In the genomic region with DNA sequence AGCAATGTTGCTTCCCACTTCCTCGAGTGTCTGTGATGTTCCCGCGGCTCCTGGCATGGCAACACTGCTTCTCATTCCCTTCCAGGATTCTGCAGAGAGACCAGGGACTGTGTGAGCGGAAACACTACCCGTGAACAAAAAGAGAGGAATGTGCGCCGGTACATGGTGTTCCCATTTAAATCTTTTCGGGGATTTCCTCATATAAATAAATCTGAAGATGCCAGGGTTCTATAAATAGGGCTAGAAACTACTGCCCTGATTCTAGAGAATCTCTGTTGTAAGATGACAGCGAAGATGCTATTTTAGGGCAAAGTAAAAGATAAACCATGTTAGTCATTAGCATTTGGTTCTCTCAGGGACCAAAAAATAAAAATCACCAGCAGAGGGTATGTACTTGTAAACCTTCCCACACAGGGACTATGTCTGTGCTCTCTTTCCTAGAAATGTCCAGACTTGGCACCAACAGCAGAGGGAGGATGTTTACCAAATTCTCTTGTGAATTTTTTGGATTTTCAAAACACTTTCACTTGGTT, we compare ENCODE assay signal across 12 cellular contexts.
A peak's percentile ranks its signal among the peaks of the same experiment; 100 is the strongest.
DNase-seq lines count a peak whose midpoint lies in the region; ATAC-seq and TF ChIP-seq lines count a peak whose summit lies in the region.
"Had no signal": no experiment of that assay in that cellular context is flagged by ENCODE, and none has a peak within 500 bp of the region (broad histone marks: within the 10 kb centered on the region; RNA-seq: fewer than 3 reads in every experiment).

No MANE protein-coding gene starts in this region.

- ATAC-seq in upper lobe of right lung: peak; percentile 42
- no peak for ATAC-seq in HG02642 (IDR thresholded peaks at IDR 0.05; ENCODE audit: poor library complexity, unreplicated experiment)
- ATAC-seq: activated naive CD8-positive, alpha-beta T cell treated with anti-CD3 and anti-CD28 coated beads, Interleukin-2, amount 50 U/mL, for 24 hours had no signal

- H3K9ac ChIP-seq in MM.1S (ENCODE audit: low read length): peak overlapping the region; percentile 45

- H3K36me3 ChIP-seq in MM.1S (replicated peaks; ENCODE audit: insufficient read depth, low read length) (no peaks in the 10 kb centered on the region), muscle layer of duodenum (ENCODE audit: control insufficient read depth in 1 of 2, insufficient read depth in 2 of 2, low read length in 2 of 2) (peaks cover 0 to 18% of the 10 kb centered on the region in 2 donors), upper lobe of right lung (no peaks in the 10 kb centered on the region), H7 (replicated peaks; ENCODE audit: control insufficient read depth, insufficient read depth, low read length) (no peaks in the 10 kb centered on the region; the same call in none of the 2 replicates)

- H3K27me3 ChIP-seq in MM.1S (replicated peaks; ENCODE audit: insufficient read depth, low read length) (no peaks in the 10 kb centered on the region), muscle layer of duodenum (ENCODE audit: low read depth, low read length) (no peaks in the 10 kb centered on the region), upper lobe of right lung (no peaks in the 10 kb centered on the region), H7 (ENCODE audit: control insufficient read depth, insufficient read depth, low read length) (no peaks in the 10 kb centered on the region)

- H2AFZ ChIP-seq in MM.1S (ENCODE audit: low read length): peak overlapping the region; percentile 45

- H3K4me1 ChIP-seq in MM.1S (ENCODE audit: low read length) (peaks cover 59% of the 10 kb centered on the region), muscle layer of duodenum (ENCODE audit: control insufficient read depth in 1 of 2, insufficient read depth in 2 of 2, low read length in 2 of 2) (peaks cover 0 to 34% of the 10 kb centered on the region in 2 donors), upper lobe of right lung (peaks cover 87% of the 10 kb centered on the region)

- peak overlapping the region; percentile 90 for H3K4me2 ChIP-seq in MM.1S (ENCODE audit: low read depth, low read length)

- no peaks in the 10 kb centered on the region for H3K79me2 ChIP-seq in MM.1S (ENCODE audit: low read length)

- H3K27ac ChIP-seq in MM.1S (ENCODE audit: low read length) (peak overlapping the region; percentile 84), muscle layer of duodenum (ENCODE audit: low read length) (peak overlapping the region; percentile 68), upper lobe of right lung (peak overlapping the region; percentile 67)

- no peaks in the 10 kb centered on the region for H3K9me2 ChIP-seq in MM.1S (replicated peaks; ENCODE audit: insufficient read depth, low read length)

- peaks cover 36% of the 10 kb centered on the region for H3F3A ChIP-seq in MM.1S (ENCODE audit: insufficient read depth, low read length)

- peak; percentile 27 for TF ChIP-seq CTCF in MM.1S (IDR thresholded peaks at IDR 0.05; ENCODE audit: low read length)
- TF ChIP-seq CTCF in fibroblast of mammary gland (conservative IDR thresholded peaks at IDR 0.05; ENCODE audit: control insufficient read depth, insufficient read depth, low read depth, low read length): peak; percentile 35
- TF ChIP-seq CTCF in upper lobe of right lung (IDR thresholded peaks at IDR 0.05): peak; percentile 33

- H3K9me3 ChIP-seq in MM.1S (replicated peaks; ENCODE audit: insufficient read depth, low read length) (no peaks in the 10 kb centered on the region), muscle layer of duodenum (ENCODE audit: control insufficient read depth in 1 of 2, low read length in 2 of 2) (no peaks in the 10 kb centered on the region), upper lobe of right lung (no peaks in the 10 kb centered on the region)

- DNase-seq in MM.1S: peak; percentile 71
- DNase-seq in fibroblast of mammary gland (ENCODE audit: low read depth): peak; percentile 95
- DNase-seq in upper lobe of right lung: no peak
- DNase-seq in NCI-H187 treated with DMSO at 0.1 percent for 48 hours (lab: John Stamatoyannopoulos, UW): no peak
- DNase-seq in H7: no peak
- no peak for DNase-seq in HUDEP-2 (lab: John Stamatoyannopoulos, UW; ENCODE audit: unreplicated experiment in 76 of 76)
- DNase-seq: activated naive CD8-positive, alpha-beta T cell treated with anti-CD3 and anti-CD28 coated beads, Interleukin-2, amount 50 U/mL, for 24 hours; glutamatergic neuron; NCI-H1092; stimulated activated CD8-positive, alpha-beta memory T cell treated with anti-CD3 and anti-CD28 coated beads, Interleukin-4, amount 100 ng/mL, for 48 hours had no signal

- intact Hi-C loops in upper lobe of right lung (cut with DNase I): no loop called here

- no peaks in the 10 kb centered on the region for H4K20me1 ChIP-seq in MM.1S (ENCODE audit: insufficient read depth, low read length)

- H3K4me3 ChIP-seq in MM.1S (ENCODE audit: low read length) (peak overlapping the region; percentile 46), fibroblast of mammary gland (ENCODE audit: control insufficient read depth, low read depth, low read length) (no peak overlapping the region), muscle layer of duodenum (ENCODE audit: low read depth in 1 of 2, low read length in 2 of 2) (no peak overlapping the region), upper lobe of right lung (no peak overlapping the region), H7 (ENCODE audit: insufficient read depth, low read depth, low read length) (no peak overlapping the region)

Comparison
In these comparisons a context has a peak if more than half of its experiments do, and no peak if none do; other contexts are left out.
1. DNase-seq: peak in MM.1S (single experiment) and fibroblast of mammary gland (single experiment); none in upper lobe of right lung (single experiment), NCI-H187 treated with DMSO at 0.1 percent for 48 hours (single experiment), H7 (single experiment) and HUDEP-2 (0 of 76).
2. Peak in every context shown above with its lines, with median percentiles within 50 percentile points of each other: H3K27ac ChIP-seq and CTCF ChIP-seq.